ENCODE assay signal across 11 cellular contexts in the genomic region with DNA sequence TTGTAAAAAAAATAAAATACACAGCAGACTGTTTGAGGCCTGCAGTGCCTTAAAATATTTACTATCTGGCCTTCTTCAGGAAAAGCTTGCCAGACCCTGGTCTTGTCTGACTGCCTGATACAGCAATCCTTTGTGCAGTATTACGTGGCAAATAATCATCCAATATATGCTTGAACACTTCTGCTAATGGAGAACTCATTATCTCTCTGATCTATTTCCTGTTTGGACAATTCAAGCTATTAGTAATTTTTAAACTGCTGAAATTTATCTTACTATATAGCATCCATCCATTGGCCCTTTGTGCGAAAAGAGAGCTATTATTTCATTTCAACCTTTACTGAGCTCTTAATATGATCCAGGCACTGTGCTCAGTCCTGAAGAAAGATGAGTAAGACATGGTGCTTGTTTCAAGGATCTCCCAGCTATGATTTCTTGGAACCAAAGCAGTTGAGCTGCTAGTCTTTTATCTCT. TPM values are rescaled to one million over a fixed set of nuclear protein-coding genes. Genes with fewer than 3 reads are reported as not detected.
DNase-seq lines count a peak whose midpoint lies in the region; ATAC-seq and TF ChIP-seq lines count a peak whose summit lies in the region.
"Had no signal": no experiment of that assay in that cellular context is flagged by ENCODE, and none has a peak within 500 bp of the region (broad histone marks: within the 10 kb centered on the region; RNA-seq: fewer than 3 reads in every experiment).

No MANE protein-coding gene starts in this region.

- no peaks in the 10 kb centered on the region for H3K27me3 Mint-ChIP-seq in activated CD4-positive, alpha-beta T cell treated with anti-CD3 and anti-CD28 coated beads, Interleukin-2, amount 10 ng/mL, durations not matched to agents 7 days and 5 days

- H3K79me2 ChIP-seq in SU-DHL-6 (ENCODE audit: insufficient read depth, low read length), result no peaks in the 10 kb centered on the region; the same call in 1 of the 2 replicates
- peaks cover 39% of the 10 kb centered on the region for H3K79me2 ChIP-seq in fibroblast of lung (ENCODE audit: control insufficient read depth, insufficient read depth, low read length)

- H3K9ac ChIP-seq in SU-DHL-6 (ENCODE audit: low read length), result no peak overlapping the region
- no peak overlapping the region for H3K9ac ChIP-seq in fibroblast of lung (ENCODE audit: insufficient read depth, low read length)
- H3K9ac ChIP-seq in subcutaneous abdominal adipose tissue (ENCODE audit: low read length in 5 of 5), result peak overlapping the region in 1 of 5 donors; percentile 33

- H3K36me3 ChIP-seq in SU-DHL-6 (ENCODE audit: low read length), result no peaks in the 10 kb centered on the region
- no peaks in the 10 kb centered on the region for H3K36me3 ChIP-seq in fibroblast of lung (ENCODE audit: control insufficient read depth, insufficient read depth, low read length)
- peaks cover 0 to 5% (median 0%) of the 10 kb centered on the region in 5 donors for H3K36me3 ChIP-seq in subcutaneous abdominal adipose tissue (ENCODE audit: control insufficient read depth in 5 of 5, insufficient read depth in 5 of 5, low read length in 5 of 5)

- ATAC-seq in HG03045 (IDR thresholded peaks at IDR 0.05; ENCODE audit: unreplicated experiment) (no peak), HG03280 (IDR thresholded peaks at IDR 0.05; ENCODE audit: unreplicated experiment) (no peak), GM21515 (IDR thresholded peaks at IDR 0.05; ENCODE audit: unreplicated experiment) (no peak)

- H3K27me3 ChIP-seq in SU-DHL-6 (ENCODE audit: low read length) (no peaks in the 10 kb centered on the region), fibroblast of lung (ENCODE audit: control insufficient read depth, insufficient read depth, low read length) (no peaks in the 10 kb centered on the region), subcutaneous abdominal adipose tissue (ENCODE audit: control insufficient read depth in 5 of 5, insufficient read depth in 4 of 5, low read length in 5 of 5) (no peaks in the 10 kb centered on the region)

- H3K4me3 Mint-ChIP-seq in activated CD4-positive, alpha-beta T cell treated with anti-CD3 and anti-CD28 coated beads, Interleukin-2, amount 10 ng/mL, durations not matched to agents 7 days and 5 days, result no peak overlapping the region

- no peak for DNase-seq in activated CD4-positive, alpha-beta T cell treated with anti-CD3 and anti-CD28 coated beads, Interleukin-2, amount 10 ng/mL, durations not matched to agents 7 days and 5 days
- DNase-seq in activated CD4-positive, alpha-beta T cell treated with anti-CD3 and anti-CD28 coated beads for 48 hours, result no peak
- peak in 1 of 2 donors; percentile 72 for DNase-seq in fibroblast of lung (ENCODE audit: low read depth in 2 of 2)
- DNase-seq: aorta, T-helper 1 cell had no signal

- peaks cover 34% of the 10 kb centered on the region for H3K36me3 Mint-ChIP-seq in activated CD4-positive, alpha-beta T cell treated with anti-CD3 and anti-CD28 coated beads, Interleukin-2, amount 10 ng/mL, durations not matched to agents 7 days and 5 days (ENCODE audit: low read depth)

- no peak for TF ChIP-seq CTCF in SU-DHL-6 (IDR thresholded peaks at IDR 0.05; ENCODE audit: insufficient read depth, low read length, poor library complexity, severe bottlenecking)
- TF ChIP-seq CTCF in fibroblast of lung (conservative IDR thresholded peaks at IDR 0.05 in 1 of 2, IDR thresholded peaks at IDR 0.05 in 1 of 2; ENCODE audit: low read depth in 1 of 2, low read length in 2 of 2), result no peak

- peaks cover 51% of the 10 kb centered on the region for H3K4me1 Mint-ChIP-seq in activated CD4-positive, alpha-beta T cell treated with anti-CD3 and anti-CD28 coated beads, Interleukin-2, amount 10 ng/mL, durations not matched to agents 7 days and 5 days

- no peaks in the 10 kb centered on the region for H3K9me2 ChIP-seq in SU-DHL-6 (replicated peaks; ENCODE audit: insufficient read depth, low read length)

- peak overlapping the region; percentile 31 for H3K27ac Mint-ChIP-seq in activated CD4-positive, alpha-beta T cell treated with anti-CD3 and anti-CD28 coated beads, Interleukin-2, amount 10 ng/mL, durations not matched to agents 7 days and 5 days

- peaks cover 7% of the 10 kb centered on the region; the same call in 1 of the 2 replicates for H3F3A ChIP-seq in SU-DHL-6 (ENCODE audit: insufficient read depth)

- H2AFZ ChIP-seq in SU-DHL-6 (ENCODE audit: low read depth, low read length, severe bottlenecking) (no peak overlapping the region), fibroblast of lung (ENCODE audit: low read length) (no peak overlapping the region)

- H3K4me3 ChIP-seq in SU-DHL-6 (ENCODE audit: insufficient read depth, low read length, poor library complexity, severe bottlenecking) (no peak overlapping the region), fibroblast of lung (replicated peaks in 1 of 4; ENCODE audit: control extremely low read depth in 1 of 4, insufficient read depth in 1 of 4, low read depth in 3 of 4, low read length in 4 of 4) (no peak overlapping the region), subcutaneous abdominal adipose tissue (ENCODE audit: low read depth in 1 of 5, low read length in 5 of 5) (no peak overlapping the region)
- H3K4me3 ChIP-seq: lung had no signal

- H3K4me2 ChIP-seq in SU-DHL-6 (ENCODE audit: low read depth, low read length, poor library complexity, severe bottlenecking) (peak overlapping the region; percentile 48), fibroblast of lung (ENCODE audit: extremely low read depth, insufficient read depth, low read length) (peak overlapping the region; percentile 53)

- CTCF ChIA-PET in activated CD4-positive, alpha-beta T cell treated with anti-CD3 and anti-CD28 coated beads, Interleukin-2, amount 10 ng/mL, durations not matched to agents 7 days and 5 days (lab: Charles Lee), result interaction anchor here (0.7 to 3.2 kb wide), 4 partner anchors 9 to 1861 kb away, joined by 3 to 17 read pairs (median 4); partner anchors contain the start of gene ATG7

- H3K9me3 ChIP-seq in SU-DHL-6 (ENCODE audit: insufficient read depth, low read length) (no peaks in the 10 kb centered on the region), fibroblast of lung (ENCODE audit: control insufficient read depth, insufficient read depth, low read depth, low read length) (no peaks in the 10 kb centered on the region), subcutaneous abdominal adipose tissue (ENCODE audit: control insufficient read depth in 5 of 5, low read length in 5 of 5) (no peaks in the 10 kb centered on the region)

- H4K20me1 ChIP-seq in SU-DHL-6 (ENCODE audit: low read depth, low read length) (no peaks in the 10 kb centered on the region), fibroblast of lung (ENCODE audit: control insufficient read depth, extremely low read depth, insufficient read depth, low read length) (no peaks in the 10 kb centered on the region)

- peak overlapping the region; percentile 24; the same call in 1 of the 2 replicates for H3K27ac ChIP-seq in SU-DHL-6 (ENCODE audit: low read depth, low read length)
- peak overlapping the region; percentile 72 for H3K27ac ChIP-seq in fibroblast of lung (ENCODE audit: insufficient read depth, low read length)
- H3K27ac ChIP-seq in subcutaneous abdominal adipose tissue (ENCODE audit: low read depth, low read length), result peak overlapping the region; percentile 86

- no peaks in the 10 kb centered on the region for H3K9me3 Mint-ChIP-seq in activated CD4-positive, alpha-beta T cell treated with anti-CD3 and anti-CD28 coated beads, Interleukin-2, amount 10 ng/mL, durations not matched to agents 7 days and 5 days

- peaks cover 32% of the 10 kb centered on the region for H3K4me1 ChIP-seq in fibroblast of lung (ENCODE audit: control insufficient read depth, extremely low read depth, insufficient read depth, low read length)
- H3K4me1 ChIP-seq in subcutaneous abdominal adipose tissue (ENCODE audit: control insufficient read depth in 5 of 5, insufficient read depth in 5 of 5, low read length in 5 of 5), result peaks cover 11 to 48% (median 35%) of the 10 kb centered on the region in 5 donors

- POLR2A ChIA-PET in activated CD4-positive, alpha-beta T cell treated with anti-CD3 and anti-CD28 coated beads, Interleukin-2, amount 10 ng/mL, durations not matched to agents 7 days and 5 days (lab: Charles Lee), result interaction anchor here (1.5 kb wide), 1 partner anchor 15 kb away, joined by 5 read pairs; the partner anchor contains the start of gene ATG7

RNA-seq across cellular contexts. Expression of gene ATG7, which starts 15.9 kb away (rescaled TPM):
- 10 to 100 TPM; 29.5 to 34.2 TPM for total RNA-seq in activated CD4-positive, alpha-beta T cell treated with anti-CD3 and anti-CD28 coated beads, Interleukin-2, amount 10 ng/mL, durations not matched to agents 7 days and 5 days
- 56.5 and 60.9 TPM in 2 replicates for total RNA-seq in fibroblast of lung
- 50.8 and 61.5 TPM in 2 replicates for polyA plus RNA-seq in fibroblast of lung
- 25.4 and 35.0 TPM in 2 replicates for polyA plus RNA-seq in fibroblast of lung (2012)
- polyA minus RNA-seq in fibroblast of lung (ENCODE audit: low replicate concordance), result 81.8 and 91.1 TPM in 2 replicates

Comparison
In these comparisons a context has a peak if more than half of its experiments do, and no peak if none do; other contexts are left out.
1. H3K27ac ChIP-seq: peak in every context shown above with its lines; median percentile 86 in subcutaneous abdominal adipose tissue; 72 in fibroblast of lung; 24 in SU-DHL-6.